15 cellular contexts compared by ENCODE assay signal in the genomic region with DNA sequence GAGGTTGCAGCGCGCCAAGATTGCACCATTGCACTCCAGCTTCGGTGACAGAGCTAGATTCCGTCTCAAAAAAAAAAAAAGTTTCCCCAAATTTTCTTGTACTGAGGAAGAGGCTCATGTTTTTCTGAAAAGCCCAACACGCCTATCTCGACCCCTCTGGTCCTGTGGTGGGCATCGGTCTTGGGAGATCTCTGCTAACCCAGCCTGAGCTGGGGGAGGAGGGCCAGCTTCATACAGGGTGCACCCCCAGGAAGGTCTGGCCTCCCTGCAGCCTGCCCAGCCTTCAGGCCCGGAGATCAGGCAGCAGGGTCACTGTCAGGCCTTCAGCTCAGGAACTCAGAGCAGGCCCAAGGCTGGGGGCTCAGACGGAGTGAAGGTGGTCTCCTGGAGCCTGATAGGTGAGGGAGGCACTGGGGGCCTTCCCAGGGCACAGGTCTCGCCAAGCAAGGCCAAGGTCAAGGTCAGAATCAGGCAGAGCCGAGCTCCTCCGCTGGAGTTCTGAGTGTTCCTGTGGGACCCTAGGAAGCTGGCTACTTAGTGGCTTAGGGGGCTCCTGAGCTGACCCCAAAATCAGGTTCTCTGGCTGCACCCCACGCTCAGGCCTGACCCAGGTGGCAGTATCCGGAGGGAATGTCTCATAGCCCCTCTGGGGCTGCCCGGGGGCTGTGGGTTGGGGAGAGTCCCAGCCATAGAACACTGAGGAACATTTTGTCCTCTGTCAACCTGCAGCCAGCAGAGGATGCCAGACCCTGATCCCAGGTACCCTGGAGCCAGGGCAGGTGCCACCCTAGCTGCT. TPM values are rescaled to one million over a fixed set of nuclear protein-coding genes. Genes with fewer than 3 reads are reported as not detected.
DNase-seq lines count a peak whose midpoint lies in the region; ATAC-seq, FAIRE-seq and TF ChIP-seq lines count a peak whose summit lies in the region.
"Had no signal": no experiment of that assay in that cellular context is flagged by ENCODE, and none has a peak within 500 bp of the region (broad histone marks: within the 10 kb centered on the region; RNA-seq: fewer than 3 reads in every experiment).

No MANE protein-coding gene starts in this region.

- CTCF ChIA-PET in RWPE1 (lab: Yijun Ruan, JAX) (no interaction called here), H1 (lab: Charles Lee; ENCODE audit: partially characterized antibody) (interaction anchor here (0.6 to 2.6 kb wide), 5 partner anchors 9 to 53 kb away, joined by 3 to 8 read pairs (median 5); no protein-coding TSS in a partner anchor)

- H2BK20ac ChIP-seq in H1 (ENCODE audit: low read length): no peak overlapping the region; the same call in 1 of the 2 replicates

- no peak overlapping the region for H4K91ac ChIP-seq in H1 (replicated peaks; ENCODE audit: insufficient read length, low read length)

- TF ChIP-seq CTCF in RWPE1 (conservative IDR thresholded peaks at IDR 0.05; ENCODE audit: low read depth): no peak
- TF ChIP-seq CTCF in H1 (IDR thresholded peaks at IDR 0.05; ENCODE audit: control extremely low read depth in 1 of 3, insufficient read depth in 1 of 3, low read depth in 1 of 3, low read length in 3 of 3): no peak
- TF ChIP-seq CTCF in osteoblast (IDR thresholded peaks at IDR 0.05; ENCODE audit: extremely low read depth, low read depth, low read length): no peak

- H3K23ac ChIP-seq in H1 (ENCODE audit: insufficient read length): no peak overlapping the region

- POLR2A ChIA-PET in RWPE1 (lab: Yijun Ruan, JAX; ENCODE audit: low non-redundant PET): no interaction called here
- POLR2A ChIA-PET in H1 (lab: Charles Lee; ENCODE audit: partially characterized antibody): interaction anchor here (0.6 to 2.7 kb wide), 5 partner anchors 9 to 47 kb away, joined by 3 to 10 read pairs (median 4); no protein-coding TSS in a partner anchor

- no peak overlapping the region for H2AFZ ChIP-seq in H1 (ENCODE audit: low read length)
- H2AFZ ChIP-seq in osteoblast (ENCODE audit: low read length): no peak overlapping the region

- no peaks in the 10 kb centered on the region; a peak in 1 of 7 replicates for H3K27me3 ChIP-seq in H1 (replicated peaks in 1 of 4; ENCODE audit: control insufficient read depth in 3 of 4, extremely low read depth in 1 of 4, insufficient read depth in 3 of 4, low read length in 3 of 4)
- H3K27me3 ChIP-seq in osteoblast (ENCODE audit: insufficient read depth, low read length): no peaks in the 10 kb centered on the region
- H3K27me3 ChIP-seq in aorta (ENCODE audit: control insufficient read depth in 1 of 2, insufficient read depth in 2 of 2, low read length in 1 of 2): no peaks in the 10 kb centered on the region

- peak overlapping the region; percentile 7; the same call in 1 of the 2 replicates for H2BK12ac ChIP-seq in H1 (ENCODE audit: low read depth, low read length)

- no peaks in the 10 kb centered on the region for H3K23me2 ChIP-seq in H1 (ENCODE audit: low read depth, low read length)

- no peak overlapping the region for H3K4me3 ChIP-seq in H1 (ENCODE audit: extremely low read depth in 1 of 4, insufficient read depth in 2 of 4, low read depth in 3 of 4, low read length in 4 of 4)
- H3K4me3 ChIP-seq in osteoblast (ENCODE audit: insufficient read depth, low read length): no peak overlapping the region
- no peak overlapping the region for H3K4me3 ChIP-seq in aorta (ENCODE audit: low read length in 2 of 2)

- no peak overlapping the region for H3K4me2 ChIP-seq in H1 (ENCODE audit: insufficient read depth in 1 of 2, low read depth in 2 of 2, low read length in 2 of 2)
- no peak overlapping the region for H3K4me2 ChIP-seq in osteoblast (ENCODE audit: insufficient read depth, low read length)

- no peak for TF ChIP-seq RAD21 in H1 (IDR thresholded peaks at IDR 0.05 in 1 of 2, conservative IDR thresholded peaks at IDR 0.05 in 1 of 2; ENCODE audit: low read depth in 2 of 2, low read length in 2 of 2)

- no peak for TF ChIP-seq POLR2A in H1 (IDR thresholded peaks at IDR 0.05; ENCODE audit: control extremely low read depth in 1 of 2, low read depth in 2 of 2, low read length in 2 of 2)

- H4K8ac ChIP-seq in H1 (ENCODE audit: extremely low read depth, insufficient read depth, low read length): no peak overlapping the region

- no peak overlapping the region; the same call in 1 of the 2 replicates for H2AK5ac ChIP-seq in H1 (ENCODE audit: low read depth, low read length)

- ATAC-seq in aorta (ENCODE audit: low FRiP score) (no peak), GM21447 (IDR thresholded peaks at IDR 0.05; ENCODE audit: unreplicated experiment) (no peak), GM19351 (IDR thresholded peaks at IDR 0.05; ENCODE audit: unreplicated experiment) (no peak)

- H3K18ac ChIP-seq in H1 (ENCODE audit: extremely low read depth, low read length): no peak overlapping the region; the same call in 1 of the 2 replicates

- 89% methylated on average over 15 of the region's 15 CpGs; no CpG with 5 or more reads in 1 of the 2 experiments for WGBS in H1 (ENCODE audit: extremely low coverage in 1 of 2, insufficient coverage in 1 of 2, insufficient read length in 1 of 2, insufficient replicate concordance in 2 of 2, low coverage in 1 of 2, low lambda C conversion rate in 2 of 2, missing lambda C conversion rate in 1 of 2), 2 experiments
- WGBS in aorta, 2 donors: 94 to 96% methylated on average over 14 to 15 of the region's 15 CpGs

- H3K14ac ChIP-seq in H1 (ENCODE audit: insufficient read length): no peak overlapping the region

- H3K79me1 ChIP-seq in H1 (ENCODE audit: low read depth, low read length): no peaks in the 10 kb centered on the region

- intact Hi-C loops in aorta (cut with DNase I): no loop called here

- H4K20me1 ChIP-seq in H1 (replicated peaks in 1 of 2; ENCODE audit: control insufficient read depth in 1 of 2, insufficient read depth in 2 of 2, low read length in 2 of 2) (no peaks in the 10 kb centered on the region), osteoblast (ENCODE audit: insufficient read depth, low read length) (no peaks in the 10 kb centered on the region)

- DNase-seq in RWPE1 (ENCODE audit: low spot score) (no peak), H1 (ENCODE audit: low read depth in 1 of 2, low spot score in 2 of 2) (no peak), osteoblast (ENCODE audit: insufficient read length, low spot score, missing footprints) (peak; percentile 34), aorta (no peak), GM19238 (ENCODE audit: insufficient read length, low spot score) (no peak)
- DNase-seq: Caco-2; CD4-positive, CD25-positive, alpha-beta regulatory T cell; EL; NCI-H1048; NCI-H1694; NCI-H2107; NCI-H526 treated with DMSO at 0.1 percent for 48 hours had no signal

- H3K79me2 ChIP-seq in H1 (ENCODE audit: control insufficient read depth in 1 of 2, insufficient read depth in 2 of 2, low read length in 2 of 2): no peaks in the 10 kb centered on the region
- no peaks in the 10 kb centered on the region for H3K79me2 ChIP-seq in osteoblast (ENCODE audit: insufficient read depth, low read length)

- FAIRE-seq in H1 (lab: Jason Lieb, UNC): no peak
- FAIRE-seq: H54 had no signal

- H3K4me1 ChIP-seq in H1 (replicated peaks in 1 of 4; ENCODE audit: control insufficient read depth in 3 of 4, insufficient read depth in 4 of 4, low read length in 3 of 4) (peaks cover 0 to 8% (median 2%) of the 10 kb centered on the region in 4 experiments; a peak in 3 of 7 replicates), osteoblast (ENCODE audit: insufficient read depth, low read length) (peaks cover 24% of the 10 kb centered on the region), aorta (ENCODE audit: control insufficient read depth in 1 of 2, insufficient read depth in 2 of 2, low read length in 2 of 2) (no peaks in the 10 kb centered on the region)

- H4K5ac ChIP-seq in H1 (ENCODE audit: insufficient read length, low read depth, low read length): no peak overlapping the region

- H3K36me3 ChIP-seq in H1 (ENCODE audit: control insufficient read depth in 2 of 4, insufficient read depth in 4 of 4, low read length in 3 of 4) (no peaks in the 10 kb centered on the region), osteoblast (ENCODE audit: insufficient read depth, low read length) (no peaks in the 10 kb centered on the region), aorta (ENCODE audit: control insufficient read depth in 1 of 2, insufficient read depth in 2 of 2, low read length in 1 of 2) (no peaks in the 10 kb centered on the region)

- H2BK15ac ChIP-seq in H1 (ENCODE audit: low read length): 0 out of 2 replicates have a peak overlapping the region, but pooled peaks have one; percentile 29

- TF ChIP-seq EP300 in H1 (IDR thresholded peaks at IDR 0.05; ENCODE audit: borderline replicate concordance in 1 of 2, low read depth in 2 of 2, low read length in 2 of 2): no peak

- H2BK5ac ChIP-seq in H1 (ENCODE audit: low read depth, low read length): peak overlapping the region; percentile 7; the same call in 1 of the 2 replicates

- no peak overlapping the region for H3K9ac ChIP-seq in H1 (replicated peaks in 1 of 4; ENCODE audit: extremely low read depth in 1 of 4, low read depth in 3 of 4, low read length in 3 of 4)

- H3K9me3 ChIP-seq in H1 (ENCODE audit: insufficient read depth in 2 of 2, low read depth in 1 of 2, low read length in 1 of 2) (no peaks in the 10 kb centered on the region), osteoblast (ENCODE audit: low read depth, low read length) (no peaks in the 10 kb centered on the region), aorta (ENCODE audit: control insufficient read depth, low read length) (no peaks in the 10 kb centered on the region)
- H3K9me3 ChIP-seq: Caco-2 had no signal

- H3K56ac ChIP-seq in H1 (replicated peaks; ENCODE audit: insufficient read length, low read depth, low read length): no peak overlapping the region

- H3K27ac ChIP-seq in RWPE1: peak overlapping the region; percentile 36; the same call in 1 of the 2 replicates
- H3K27ac ChIP-seq in H1 (ENCODE audit: low read depth, low read length): no peak overlapping the region
- H3K27ac ChIP-seq in osteoblast (ENCODE audit: low read depth, low read length): no peak overlapping the region
- peak overlapping the region; percentile 44 to 55 for H3K27ac ChIP-seq in aorta (ENCODE audit: low read depth in 1 of 2, low read length in 2 of 2)

- H2BK120ac ChIP-seq in H1 (replicated peaks; ENCODE audit: low read depth, low read length): no peak overlapping the region

- H3K4ac ChIP-seq in H1 (replicated peaks; ENCODE audit: insufficient read length, low read depth, low read length): no peak overlapping the region

TF ChIP-seq in H1, 55 proteins besides CTCF, POLR2A, EP300 and RAD21 (continues in another document):
- no peak for TF ChIP-seq EGR1 (IDR thresholded peaks at IDR 0.05; ENCODE audit: borderline replicate concordance, low read depth, low read length)

RNA-seq across cellular contexts. Expression of a gene that starts 37.9 kb away (rescaled TPM):
- total RNA-seq in H1 (2021; fragmentation: NEBNext Ultra II Directional; extraction: Animal tissue kit (Norgen Biotek cat#: 25700)): 13.8 and 15.5 TPM in 2 replicates
- polyA plus RNA-seq in H1 (2011; rRNA removed): 6.5 and 6.6 TPM in 2 replicates
- 6.1 TPM for polyA plus RNA-seq in H1 (2011; cell fraction: cytosol; rRNA removed)
- polyA plus RNA-seq in H1 (2011; cell fraction: nucleus; rRNA removed): 9.4 TPM
- 3.7 to 4.5 TPM (median 4.3 TPM) in 4 replicates for polyA plus RNA-seq in H1 (2012, experiment 1 of 2)
- polyA plus RNA-seq in H1 (2012, experiment 2 of 2): 4.8 TPM
- polyA plus RNA-seq in H1 (2013, experiment 1 of 2): 12.4 TPM
- 12.0 TPM for polyA plus RNA-seq in H1 (2013, experiment 2 of 2)
- 10.3 and 13.5 TPM in 2 replicates for polyA minus RNA-seq in H1 (2011; rRNA and poly(A)+ RNA removed)
- 9.7 TPM for polyA minus RNA-seq in H1 (2011; cell fraction: cytosol; rRNA and poly(A)+ RNA removed)
- 9.4 TPM for polyA minus RNA-seq in H1 (2011; cell fraction: nucleus; rRNA and poly(A)+ RNA removed)
- 76.0 and 81.6 TPM in 2 replicates for total RNA-seq in osteoblast
- total RNA-seq in aorta: 10 to 100 TPM; 55.4 to 98.8 TPM
- polyA plus RNA-seq in aorta: 10 to 100 TPM; 27.3 to 32.9 TPM

Comparison
In these comparisons a context has a peak if more than half of its experiments do, and no peak if none do; other contexts are left out.
1. H3K27ac ChIP-seq: peak in RWPE1 (single experiment) and aorta (2 of 2); none in H1 (single experiment) and osteoblast (single experiment).